ENCODE assay signal across 15 cellular contexts in genomic region chr19:15589760-15590451, GRCh38. TPM values are rescaled to one million over a fixed set of nuclear protein-coding genes. Genes with fewer than 3 reads are reported as not detected.
DNase-seq lines count a peak whose midpoint lies in the region; ATAC-seq and TF ChIP-seq lines count a peak whose summit lies in the region.
"Had no signal": no experiment of that assay in that cellular context is flagged by ENCODE, and none has a peak within 500 bp of the region (broad histone marks: within the 10 kb centered on the region; RNA-seq: fewer than 3 reads in every experiment).

No MANE protein-coding gene starts in this region.

- no peak overlapping the region for H2BK5ac ChIP-seq in mesenchymal stem cell (ENCODE audit: low read depth, low read length, poor library complexity, severe bottlenecking)

- no peaks in the 10 kb centered on the region for H3K9me3 ChIP-seq in mesenchymal stem cell (ENCODE audit: control insufficient read depth, low read length)
- H3K9me3 ChIP-seq: HAP-1 had no signal

- H4K91ac ChIP-seq in mesenchymal stem cell (ENCODE audit: low read length): peak overlapping the region; percentile 53

- no peaks in the 10 kb centered on the region for H3K4me1 ChIP-seq in mesenchymal stem cell (ENCODE audit: control insufficient read depth, insufficient read depth, low read depth, low read length)
- H3K4me1 ChIP-seq: HAP-1 had no signal

- no peak overlapping the region for H2AK5ac ChIP-seq in mesenchymal stem cell (ENCODE audit: low read length, severe bottlenecking)

- no peaks in the 10 kb centered on the region for H3K36me3 ChIP-seq in mesenchymal stem cell (ENCODE audit: control insufficient read depth in 1 of 2, insufficient read depth in 2 of 2, low read depth in 1 of 2, low read length in 2 of 2)
- H3K36me3 ChIP-seq: BLaER1, HAP-1 had no signal

- no peak overlapping the region for H4K8ac ChIP-seq in mesenchymal stem cell (ENCODE audit: low read length)

- no peak overlapping the region for H2BK15ac ChIP-seq in mesenchymal stem cell (ENCODE audit: low read depth, poor library complexity, severe bottlenecking)

- no peak overlapping the region for H2BK120ac ChIP-seq in mesenchymal stem cell (ENCODE audit: low read depth, low read length)

- no peak overlapping the region for H3K27ac ChIP-seq in coronary artery
- H3K27ac ChIP-seq in mesenchymal stem cell (ENCODE audit: low read length, poor library complexity, severe bottlenecking): no peak overlapping the region
- H3K27ac ChIP-seq: BLaER1 had no signal

- H3K79me1 ChIP-seq in mesenchymal stem cell (replicated peaks; ENCODE audit: low read length, poor library complexity, severe bottlenecking): no peaks in the 10 kb centered on the region

- no peak for ATAC-seq in GM21786 (IDR thresholded peaks at IDR 0.05; ENCODE audit: unreplicated experiment)

- H3K27me3 ChIP-seq in mesenchymal stem cell (ENCODE audit: control insufficient read depth in 1 of 2, insufficient read depth in 1 of 2, low read length in 2 of 2): peaks cover 0 to 14% of the 10 kb centered on the region in 2 experiments
- H3K27me3 ChIP-seq: BLaER1 had no signal

- TF ChIP-seq CTCF in coronary artery (IDR thresholded peaks at IDR 0.05): no peak

- WGBS in mesenchymal stem cell: 74% methylated on average over 5 of the region's 5 CpGs

- no peak overlapping the region for H2AFZ ChIP-seq in mesenchymal stem cell (ENCODE audit: low read depth, low read length)

- H2BK12ac ChIP-seq in mesenchymal stem cell (ENCODE audit: low read length in 2 of 2): no peak overlapping the region

- H3K14ac ChIP-seq in mesenchymal stem cell (ENCODE audit: low read length in 2 of 2): no peak overlapping the region

- no peak overlapping the region for H3K4ac ChIP-seq in mesenchymal stem cell (ENCODE audit: low read depth in 1 of 2, low read length in 2 of 2)

- DNase-seq in activated CD8-positive, alpha-beta memory T cell treated with anti-CD3 and anti-CD28 coated beads, Interleukin-2, amount 50 U/mL, for 48 hours: peak; percentile 10
- DNase-seq in activated CD8-positive, alpha-beta memory T cell treated with anti-CD3 and anti-CD28 coated beads, Interleukin-2, amount 50 U/mL, for 4 hours: no peak
- DNase-seq in coronary artery (ENCODE audit: low spot score) (peak; percentile 46), mesenchymal stem cell (no peak), NCI-H2196 treated with DMSO at 0.1 percent for 48 hours (lab: John Stamatoyannopoulos, UW; ENCODE audit: unreplicated experiment) (no peak), GDM1 (lab: John Stamatoyannopoulos, UW) (no peak)
- DNase-seq: 8988T; Calu3; CD4-positive, alpha-beta T cell; DMS 273 treated with DMSO at 0.1 percent for 48 hours; HFFc6 had no signal

- H3K4me2 ChIP-seq in mesenchymal stem cell (ENCODE audit: low read length, poor library complexity, severe bottlenecking): no peak overlapping the region
- H3K4me2 ChIP-seq: BLaER1 had no signal

- no peak overlapping the region for H3K9ac ChIP-seq in mesenchymal stem cell (ENCODE audit: low read length)
- H3K9ac ChIP-seq: BLaER1 had no signal

- H3K4me3 ChIP-seq in coronary artery (no peak overlapping the region), mesenchymal stem cell (ENCODE audit: insufficient read depth in 1 of 2, low read depth in 1 of 2, low read length in 2 of 2) (no peak overlapping the region)
- H3K4me3 ChIP-seq: BLaER1, HAP-1 had no signal

- H3K23ac ChIP-seq in mesenchymal stem cell (ENCODE audit: low read length in 2 of 2): no peak overlapping the region

- no peak overlapping the region for H3K18ac ChIP-seq in mesenchymal stem cell (ENCODE audit: low read depth in 1 of 2, low read length in 2 of 2)

RNA-seq across cellular contexts. Expression of gene CYP4F8, which starts 25.1 kb away (rescaled TPM):
- not detected for polyA plus RNA-seq in mesenchymal stem cell (2013, experiment 1 of 2)
- polyA plus RNA-seq in mesenchymal stem cell (2013, experiment 2 of 2): not detected
- polyA plus RNA-seq: H1 had no signal

RNA-seq across cellular contexts. Expression of gene CYP4F3, which starts 50.8 kb away (rescaled TPM):
- not detected for polyA plus RNA-seq in mesenchymal stem cell (2013, experiment 1 of 2)
- polyA plus RNA-seq in mesenchymal stem cell (2013, experiment 2 of 2): not detected
- polyA plus RNA-seq: H1 had no signal

Comparison
In these comparisons a context has a peak if more than half of its experiments do, and no peak if none do; other contexts are left out.
1. DNase-seq: peak in activated CD8-positive, alpha-beta memory T cell treated with anti-CD3 and anti-CD28 coated beads, Interleukin-2, amount 50 U/mL, for 48 hours (single experiment) and coronary artery (single experiment); none in activated CD8-positive, alpha-beta memory T cell treated with anti-CD3 and anti-CD28 coated beads, Interleukin-2, amount 50 U/mL, for 4 hours (single experiment), mesenchymal stem cell (single experiment), NCI-H2196 treated with DMSO at 0.1 percent for 48 hours (single experiment) and GDM1 (single experiment).